In the genomic region with DNA sequence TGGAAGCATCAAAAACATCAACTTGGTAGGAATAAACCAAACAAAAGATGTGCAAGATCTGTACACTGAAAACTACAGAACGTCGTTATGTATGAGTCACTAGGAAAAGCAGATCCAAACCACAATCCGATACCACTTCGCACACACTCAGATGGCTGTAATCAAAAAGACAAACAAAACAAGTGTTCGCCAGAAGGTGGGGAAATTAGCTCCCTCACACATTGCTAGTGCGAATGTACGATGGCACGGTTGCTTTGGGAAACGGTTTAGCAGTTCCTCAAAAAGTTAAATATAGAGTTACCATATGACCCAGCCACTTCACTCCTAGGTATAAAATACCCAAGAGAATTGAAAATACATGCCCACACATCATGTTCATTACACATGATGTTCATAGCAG, we compare ENCODE assay signal across 11 cellular contexts. TPM values are rescaled to one million over a fixed set of nuclear protein-coding genes. Genes with fewer than 3 reads are reported as not detected.
DNase-seq lines count a peak whose midpoint lies in the region; ATAC-seq, FAIRE-seq and TF ChIP-seq lines count a peak whose summit lies in the region.
"Had no signal": no experiment of that assay in that cellular context is flagged by ENCODE, and none has a peak within 500 bp of the region (broad histone marks: within the 10 kb centered on the region; RNA-seq: fewer than 3 reads in every experiment).

No MANE protein-coding gene starts in this region.

- H3K9me3 ChIP-seq in keratinocyte (ENCODE audit: control insufficient read depth, low read depth, low read length) (no peaks in the 10 kb centered on the region), vagina (no peaks in the 10 kb centered on the region)
- H3K9me3 ChIP-seq: pancreas had no signal

- no peak overlapping the region for H3K9ac ChIP-seq in keratinocyte (ENCODE audit: control insufficient read depth, extremely low read depth, insufficient read depth, low read length)

- no peaks in the 10 kb centered on the region for H3K36me3 ChIP-seq in keratinocyte (ENCODE audit: control insufficient read depth in 2 of 2, extremely low read depth in 1 of 2, insufficient read depth in 2 of 2, low read length in 2 of 2)
- H3K36me3 ChIP-seq in vagina, result no peaks in the 10 kb centered on the region
- H3K36me3 ChIP-seq: pancreas had no signal

- H3K4me1 ChIP-seq in keratinocyte (ENCODE audit: control insufficient read depth, extremely low read depth, insufficient read depth, low read length) (peaks cover 24% of the 10 kb centered on the region), vagina (peaks cover 2% of the 10 kb centered on the region)

- TF ChIP-seq CTCF in keratinocyte (optimal IDR thresholded peaks at IDR 0.05 in 1 of 3, IDR thresholded peaks at IDR 0.05 in 1 of 3, conservative IDR thresholded peaks at IDR 0.05 in 1 of 3; ENCODE audit: extremely low read depth in 1 of 3, insufficient read depth in 2 of 3, low read length in 3 of 3), result peak in 1 of 3 experiments; percentile 5
- TF ChIP-seq CTCF in vagina (IDR thresholded peaks at IDR 0.05), result no peak

- dilution Hi-C loops in keratinocyte (cut with MboI; ENCODE audit: extremely low pct_ligation_motif_present, low sequenced_read_pairs), result no loop called here

- H3K79me2 ChIP-seq in keratinocyte (ENCODE audit: control insufficient read depth, insufficient read depth, low read length), result no peaks in the 10 kb centered on the region

- intact Hi-C loops in vagina (cut with DNase I), result no loop called here

- peak; percentile 81 for DNase-seq in EH (ENCODE audit: low read depth)
- DNase-seq in Kasumi-1 (lab: John Stamatoyannopoulos, UW), result peak; percentile 47 to 60
- peak; percentile 86 for DNase-seq in SW480 (ENCODE audit: low spot score)
- DNase-seq in keratinocyte (ENCODE audit: low read depth, low spot score), result no peak
- no peak for DNase-seq in vagina (ENCODE audit: extremely low spot score in 2 of 2)

- H3K4me2 ChIP-seq in keratinocyte (ENCODE audit: control insufficient read depth, extremely low read depth, insufficient read depth, low read depth, low read length), result peak overlapping the region; percentile 15

- H3K9me1 ChIP-seq in keratinocyte (ENCODE audit: control insufficient read depth, extremely low read depth, insufficient read depth, low read length), result no peaks in the 10 kb centered on the region

- ATAC-seq in GM19023 (IDR thresholded peaks at IDR 0.05; ENCODE audit: unreplicated experiment) (no peak), HG03432 (IDR thresholded peaks at IDR 0.05; ENCODE audit: unreplicated experiment) (no peak), GM19463 (IDR thresholded peaks at IDR 0.05; ENCODE audit: unreplicated experiment) (no peak)

- H3K4me3 ChIP-seq in keratinocyte (ENCODE audit: control insufficient read depth in 2 of 3, extremely low read depth in 1 of 3, insufficient read depth in 2 of 3, low read depth in 1 of 3, low read length in 3 of 3) (no peak overlapping the region), vagina (no peak overlapping the region)
- H3K4me3 ChIP-seq: pancreas had no signal

- FAIRE-seq in keratinocyte (lab: Jason Lieb, UNC), result peak; percentile 96
- FAIRE-seq: pancreas had no signal

- TF ChIP-seq POLR2A in vagina (IDR thresholded peaks at IDR 0.05), result no peak

- H3K27me3 ChIP-seq in keratinocyte (ENCODE audit: control insufficient read depth, extremely low read depth, insufficient read depth, low read length), result no peaks in the 10 kb centered on the region
- no peaks in the 10 kb centered on the region for H3K27me3 ChIP-seq in vagina
- H3K27me3 ChIP-seq: pancreas had no signal

- H4K20me1 ChIP-seq in keratinocyte (ENCODE audit: control insufficient read depth, extremely low read depth, insufficient read depth, low read length), result no peaks in the 10 kb centered on the region

- no peak overlapping the region for H2AFZ ChIP-seq in keratinocyte (ENCODE audit: control insufficient read depth, low read length)

- H3K27ac ChIP-seq in keratinocyte (ENCODE audit: control insufficient read depth, insufficient read depth, low read length), result peak overlapping the region; percentile 66
- H3K27ac ChIP-seq in vagina, result no peak overlapping the region
- H3K27ac ChIP-seq: pancreas had no signal

RNA-seq across cellular contexts. Expression of a gene that starts 14.8 kb away (rescaled TPM):
- polyA plus RNA-seq in keratinocyte, result 32.2 to 50.8 TPM (median 40.1 TPM) in 3 replicates
- polyA plus RNA-seq in keratinocyte (2011; ENCODE audit: low read depth), result 13.2 TPM
- 26.8 and 49.6 TPM in 2 replicates for polyA plus RNA-seq in keratinocyte (2011; cell fraction: cytosol; rRNA removed)
- 58.9 and 89.7 TPM in 2 replicates for polyA plus RNA-seq in keratinocyte (2011; cell fraction: nucleus; rRNA removed)
- polyA plus RNA-seq in keratinocyte (2012; ENCODE audit: low replicate concordance), result 22.8 and 71.2 TPM in 2 replicates
- 59.5 to 125 TPM (median 69.7 TPM) in 3 replicates for polyA minus RNA-seq in keratinocyte
- polyA minus RNA-seq in keratinocyte (2011; cell fraction: cytosol; rRNA and poly(A)+ RNA removed), result 127 TPM
- polyA minus RNA-seq in keratinocyte (2011; cell fraction: nucleus; rRNA and poly(A)+ RNA removed), result 55.1 and 62.4 TPM in 2 replicates
- 11.0 TPM for total RNA-seq in vagina

RNA-seq across cellular contexts. Expression of a gene that starts 26.3 kb away (rescaled TPM):
- polyA plus RNA-seq in keratinocyte, result 10.5 to 18.4 TPM (median 13.5 TPM) in 3 replicates
- polyA plus RNA-seq in keratinocyte (2011; ENCODE audit: low read depth), result 6.4 TPM
- polyA plus RNA-seq in keratinocyte (2011; cell fraction: cytosol; rRNA removed), result 11.7 and 31.5 TPM in 2 replicates
- polyA plus RNA-seq in keratinocyte (2011; cell fraction: nucleus; rRNA removed), result 16.0 and 26.2 TPM in 2 replicates
- 41.6 and 60.2 TPM in 2 replicates for polyA plus RNA-seq in keratinocyte (2012; ENCODE audit: low replicate concordance)
- 7.8 to 54.4 TPM (median 10.1 TPM) in 3 replicates for polyA minus RNA-seq in keratinocyte
- polyA minus RNA-seq in keratinocyte (2011; cell fraction: cytosol; rRNA and poly(A)+ RNA removed), result 45.7 TPM
- polyA minus RNA-seq in keratinocyte (2011; cell fraction: nucleus; rRNA and poly(A)+ RNA removed), result 16.0 and 17.5 TPM in 2 replicates
- total RNA-seq in vagina, result 46.2 TPM

RNA-seq across cellular contexts. Expression of a gene that starts 45.9 kb away (rescaled TPM):
- polyA plus RNA-seq in keratinocyte, result not detected in 3 replicates
- polyA plus RNA-seq in keratinocyte (2011; ENCODE audit: low read depth), result not detected
- not detected in 2 replicates for polyA plus RNA-seq in keratinocyte (2011; cell fraction: cytosol; rRNA removed)
- not detected in 2 replicates for polyA plus RNA-seq in keratinocyte (2011; cell fraction: nucleus; rRNA removed)
- not detected in 2 replicates for polyA plus RNA-seq in keratinocyte (2012; ENCODE audit: low replicate concordance)
- not detected in 3 replicates for polyA minus RNA-seq in keratinocyte
- not detected for polyA minus RNA-seq in keratinocyte (2011; cell fraction: cytosol; rRNA and poly(A)+ RNA removed)
- not detected in 2 replicates for polyA minus RNA-seq in keratinocyte (2011; cell fraction: nucleus; rRNA and poly(A)+ RNA removed)
- total RNA-seq in vagina, result not detected
- total RNA-seq: epithelial cell of proximal tubule, temporal lobe had no signal

RNA-seq across cellular contexts. Expression of a gene that starts 47.8 kb away (rescaled TPM):
- 4.1 to 5.9 TPM (median 5.8 TPM) in 3 replicates for polyA plus RNA-seq in keratinocyte
- polyA plus RNA-seq in keratinocyte (2011; ENCODE audit: low read depth), result 2.5 TPM
- 1.1 and 2.0 TPM in 2 replicates for polyA plus RNA-seq in keratinocyte (2011; cell fraction: cytosol; rRNA removed)
- polyA plus RNA-seq in keratinocyte (2011; cell fraction: nucleus; rRNA removed), result 31.3 and 35.6 TPM in 2 replicates
- polyA plus RNA-seq in keratinocyte (2012; ENCODE audit: low replicate concordance), result 3.8 and 3.9 TPM in 2 replicates
- 4.7 to 7.7 TPM (median 4.8 TPM) in 3 replicates for polyA minus RNA-seq in keratinocyte
- 1.5 TPM for polyA minus RNA-seq in keratinocyte (2011; cell fraction: cytosol; rRNA and poly(A)+ RNA removed)
- polyA minus RNA-seq in keratinocyte (2011; cell fraction: nucleus; rRNA and poly(A)+ RNA removed), result 8.4 and 12.4 TPM in 2 replicates
- 15.2 TPM for total RNA-seq in vagina
- total RNA-seq: epithelial cell of proximal tubule had no signal

Comparison
In these comparisons a context has a peak if more than half of its experiments do, and no peak if none do; other contexts are left out.
1. DNase-seq: peak in EH (single experiment), Kasumi-1 (2 of 2) and SW480 (single experiment); none in keratinocyte (single experiment) and vagina (0 of 2).